ENCODE assay signal across 19 cellular contexts in the genomic region with DNA sequence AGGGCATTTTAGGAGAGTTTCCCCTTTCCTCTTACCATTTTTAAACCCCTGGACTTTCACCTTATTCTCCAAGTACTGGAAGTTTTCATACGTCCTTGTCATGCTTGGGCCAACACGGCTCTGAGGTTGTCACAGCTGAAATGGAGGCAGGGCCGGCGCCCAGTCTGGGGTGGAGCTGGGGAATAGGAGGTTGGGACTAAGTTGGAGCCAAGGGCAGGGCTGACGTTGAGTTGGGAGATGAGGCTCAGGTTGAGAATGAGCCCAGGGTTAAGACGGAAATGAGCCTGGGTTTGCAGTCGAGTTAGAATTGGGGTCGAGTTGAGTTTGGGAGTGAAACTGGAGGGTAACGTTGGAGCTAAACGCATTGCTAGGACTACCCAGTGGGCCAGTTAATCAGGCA. TPM values are rescaled to one million over a fixed set of nuclear protein-coding genes. Genes with fewer than 3 reads are reported as not detected.
DNase-seq lines count a peak whose midpoint lies in the region; TF ChIP-seq lines count a peak whose summit lies in the region.
"Had no signal": no experiment of that assay in that cellular context is flagged by ENCODE, and none has a peak within 500 bp of the region (broad histone marks: within the 10 kb centered on the region; RNA-seq: fewer than 3 reads in every experiment).

No MANE protein-coding gene starts in this region.

- H3K4me2 ChIP-seq in trophoblast cell (ENCODE audit: low read length), result no peak overlapping the region
- H3K4me2 ChIP-seq: GM23338 had no signal

- H2AFZ ChIP-seq in trophoblast cell (ENCODE audit: insufficient read depth, low read length, poor library complexity), result no peak overlapping the region
- H2AFZ ChIP-seq: GM23338 had no signal

- H3K14ac ChIP-seq in trophoblast cell (ENCODE audit: low read length), result no peak overlapping the region

- H3K27ac Mint-ChIP-seq in chondrocyte (ENCODE audit: unreplicated experiment), result no peak overlapping the region
- peak overlapping the region in 2 of 6 donors; percentile 34 to 40 for H3K27ac Mint-ChIP-seq in immature natural killer cell
- H3K27ac Mint-ChIP-seq: GM23338, H9 had no signal

- no peak overlapping the region for H4K12ac ChIP-seq in trophoblast cell (ENCODE audit: low read depth, low read length)

- H3K4ac ChIP-seq in trophoblast cell (ENCODE audit: low read depth, low read length), result no peak overlapping the region

- no peak overlapping the region for H3K9ac ChIP-seq in trophoblast cell (ENCODE audit: low read length)

- H3K36me3 ChIP-seq in trophoblast cell (ENCODE audit: control insufficient read depth in 1 of 2, insufficient read depth in 2 of 2, low read length in 2 of 2), result no peaks in the 10 kb centered on the region
- H3K36me3 ChIP-seq: BE2C had no signal

- H3K9me3 Mint-ChIP-seq in chondrocyte (ENCODE audit: low read depth) (no peaks in the 10 kb centered on the region), immature natural killer cell (no peaks in the 10 kb centered on the region)
- H3K9me3 Mint-ChIP-seq: CD4-positive, alpha-beta memory T cell had no signal

- no peak overlapping the region for H2BK12ac ChIP-seq in trophoblast cell (ENCODE audit: low read length)

- TF ChIP-seq CTCF in chondrocyte (IDR thresholded peaks at IDR 0.05), result no peak

- H3K4me3 Mint-ChIP-seq in chondrocyte (ENCODE audit: unreplicated experiment) (no peak overlapping the region), immature natural killer cell (no peak overlapping the region)
- H3K4me3 Mint-ChIP-seq: CD4-positive, alpha-beta memory T cell; GM23338; H9 had no signal

- peak; percentile 31 for DNase-seq in activated effector memory CD4-positive, alpha-beta T cell treated with anti-CD3 and anti-CD28 coated beads, Interleukin-2, amount 50 U/mL, for 16 hours
- no peak for DNase-seq in activated effector memory CD4-positive, alpha-beta T cell treated with Interleukin-2 at 50 U/mL for 16 hours
- DNase-seq in GM03348 (ENCODE audit: low spot score) (peak; percentile 0), chondrocyte (ENCODE audit: low spot score) (peak; percentile 54), trophoblast cell (no peak), immature natural killer cell (no peak), AG20443 (ENCODE audit: low spot score) (no peak)
- no peak for DNase-seq in activated CD4-positive, CD25-positive, alpha-beta regulatory T cell treated with anti-CD3 and anti-CD28 coated beads, Interleukin-2, amount 50 U/mL, for 72 hours
- DNase-seq: BE2C; CD4-positive, alpha-beta memory T cell; COR-L47; DMS153; DMS79 treated with DMSO at 0.1 percent for 48 hours; EL; H9 had no signal

- H3K27ac ChIP-seq in trophoblast cell (ENCODE audit: low read depth, low read length), result no peak overlapping the region
- H3K27ac ChIP-seq: C4-2B had no signal

- peak overlapping the region; percentile 22 for H3K23ac ChIP-seq in trophoblast cell (ENCODE audit: low read length)

- no peak overlapping the region for H2AK5ac ChIP-seq in trophoblast cell (ENCODE audit: low read length)

- no peak overlapping the region for H3K4me3 ChIP-seq in trophoblast cell (ENCODE audit: low read depth, low read length)
- H3K4me3 ChIP-seq: GM23338 had no signal

- H3K79me2 ChIP-seq in trophoblast cell (ENCODE audit: control insufficient read depth, insufficient read depth, low read length, poor library complexity), result no peaks in the 10 kb centered on the region

- H3K9me3 ChIP-seq in trophoblast cell (ENCODE audit: insufficient read depth, low read depth, low read length), result no peaks in the 10 kb centered on the region
- H3K9me3 ChIP-seq: BE2C had no signal

- H3K36me3 Mint-ChIP-seq in chondrocyte (ENCODE audit: low read depth) (no peaks in the 10 kb centered on the region), immature natural killer cell (no peaks in the 10 kb centered on the region)
- H3K36me3 Mint-ChIP-seq: CD4-positive, alpha-beta memory T cell had no signal

- H3K4me1 ChIP-seq in trophoblast cell (ENCODE audit: control insufficient read depth in 1 of 2, insufficient read depth in 2 of 2, low read length in 2 of 2), result no peaks in the 10 kb centered on the region
- H3K4me1 ChIP-seq: BE2C had no signal

- no peaks in the 10 kb centered on the region for H3K27me3 ChIP-seq in trophoblast cell (ENCODE audit: insufficient read depth, low read length)
- H3K27me3 ChIP-seq: BE2C had no signal

- no peaks in the 10 kb centered on the region for H3K79me1 ChIP-seq in trophoblast cell (ENCODE audit: low read length)

- H4K8ac ChIP-seq in trophoblast cell (ENCODE audit: low read depth, low read length), result no peak overlapping the region

- peaks cover 14% of the 10 kb centered on the region for H3K27me3 Mint-ChIP-seq in chondrocyte (ENCODE audit: low read depth)
- peaks cover 1 to 7% (median 2%) of the 10 kb centered on the region in 3 donors for H3K27me3 Mint-ChIP-seq in immature natural killer cell (ENCODE audit: low read depth in 3 of 3)
- H3K27me3 Mint-ChIP-seq: CD4-positive, alpha-beta memory T cell had no signal

- peaks cover under 1% of the 10 kb centered on the region for H3K4me1 Mint-ChIP-seq in chondrocyte (ENCODE audit: low read depth)
- H3K4me1 Mint-ChIP-seq in immature natural killer cell, result peaks cover 37 to 44% of the 10 kb centered on the region in 2 donors
- H3K4me1 Mint-ChIP-seq: GM23338, H9 had no signal

- no peak overlapping the region for H2BK120ac ChIP-seq in trophoblast cell (ENCODE audit: insufficient read depth, low read length, poor library complexity)

- no peak overlapping the region for H4K91ac ChIP-seq in trophoblast cell (ENCODE audit: low read depth, low read length)

- no peak overlapping the region for H3K18ac ChIP-seq in trophoblast cell (ENCODE audit: low read length)

- WGBS in trophoblast cell (ENCODE audit: extremely low coverage, insufficient coverage, insufficient read length), result 100% methylated on average over 3 of the region's 10 CpGs

- no peak overlapping the region for H2BK5ac ChIP-seq in trophoblast cell (ENCODE audit: low read depth, low read length, poor library complexity)

RNA-seq across cellular contexts. Expression of a gene that starts 1.3 kb away (rescaled TPM):
- not detected in 3 replicates for total RNA-seq in chondrocyte
- polyA plus RNA-seq in trophoblast cell (2013), result not detected in 2 replicates
- 10 to 100 TPM in 2 of 3 donors, under 1 TPM in 1; 0.72 to 13.5 (median 11.7) TPM for polyA plus RNA-seq in immature natural killer cell
- total RNA-seq: A172, GM23338, H9, HT1080 had no signal
- polyA plus RNA-seq: CD4-positive, alpha-beta memory T cell; GM23338 had no signal

RNA-seq across cellular contexts. Expression of a gene that starts 34.8 kb away (rescaled TPM):
- 0.41 to 0.85 TPM (median 0.47 TPM) in 3 replicates for total RNA-seq in chondrocyte
- polyA plus RNA-seq in trophoblast cell (2013), result 0.51 and 0.96 TPM in 2 replicates
- 1 to 10 TPM; 1.2 to 3.9 (median 3.1) TPM for polyA plus RNA-seq in immature natural killer cell
- total RNA-seq: A172, HT1080 had no signal

RNA-seq across cellular contexts. Expression of a gene that starts 35.9 kb away (rescaled TPM):
- total RNA-seq in chondrocyte, result not detected in 3 replicates
- 0.14 and 0.25 TPM in 2 replicates for polyA plus RNA-seq in trophoblast cell (2013)
- 1 to 10 TPM in 1 of 3 donors, under 1 TPM in 1, not detected in 1; 0.57 to 3.2 TPM for polyA plus RNA-seq in immature natural killer cell
- total RNA-seq: A172; CD4-positive, alpha-beta memory T cell; H9; HT1080 had no signal
- polyA plus RNA-seq: CD4-positive, alpha-beta memory T cell; GM23338 had no signal

RNA-seq across cellular contexts. Expression of a gene that starts 42.9 kb away (rescaled TPM):
- total RNA-seq in chondrocyte, result 3.5 to 5.4 TPM (median 4.8 TPM) in 3 replicates
- polyA plus RNA-seq in trophoblast cell (2013), result 23.2 and 24.9 TPM in 2 replicates
- 1 to 10 TPM in 2 of 3 donors, under 1 TPM in 1; 0.49 to 2.6 (median 2.1) TPM for polyA plus RNA-seq in immature natural killer cell

RNA-seq across cellular contexts. Expression of a gene that starts 55.9 kb away (rescaled TPM):
- not detected in 3 replicates for total RNA-seq in chondrocyte
- polyA plus RNA-seq in trophoblast cell (2013), result 0.14 and 0.31 TPM in 2 replicates
- under 1 TPM in 1 of 3 donors, not detected in 2; 0.10 TPM for polyA plus RNA-seq in immature natural killer cell
- total RNA-seq: CD4-positive, alpha-beta memory T cell; HT1080 had no signal
- polyA plus RNA-seq: CD4-positive, alpha-beta memory T cell had no signal

Comparison
In these comparisons a context has a peak if more than half of its experiments do, and no peak if none do; other contexts are left out.
1. DNase-seq: peak in activated effector memory CD4-positive, alpha-beta T cell treated with anti-CD3 and anti-CD28 coated beads, Interleukin-2, amount 50 U/mL, for 16 hours (single experiment), GM03348 (single experiment) and chondrocyte (single experiment); none in activated effector memory CD4-positive, alpha-beta T cell treated with Interleukin-2 at 50 U/mL for 16 hours (single experiment), trophoblast cell (0 of 2), activated CD4-positive, CD25-positive, alpha-beta regulatory T cell treated with anti-CD3 and anti-CD28 coated beads, Interleukin-2, amount 50 U/mL, for 72 hours (single experiment), immature natural killer cell (0 of 3) and AG20443 (single experiment).